Comparison of ENCODE assay signal across 19 cellular contexts in genomic region chr3:47783673-47784072, GRCh38. TPM values are rescaled to one million over a fixed set of nuclear protein-coding genes. Genes with fewer than 3 reads are reported as not detected.
DNase-seq lines count a peak whose midpoint lies in the region; ATAC-seq and TF ChIP-seq lines count a peak whose summit lies in the region.
"Had no signal": no experiment of that assay in that cellular context is flagged by ENCODE, and none has a peak within 500 bp of the region (broad histone marks: within the 10 kb centered on the region; RNA-seq: fewer than 3 reads in every experiment).

No MANE protein-coding gene starts in this region.

- H3K36me3 ChIP-seq in CD4-positive, alpha-beta memory T cell (ENCODE audit: insufficient read depth, low read length): no peaks in the 10 kb centered on the region
- H3K36me3 ChIP-seq in OCI-LY1 (ENCODE audit: insufficient read depth, low read length): peaks cover 16% of the 10 kb centered on the region

- no peak overlapping the region for H3K9ac ChIP-seq in OCI-LY1 (ENCODE audit: low read length)

- H3K9me3 Mint-ChIP-seq in CD4-positive, alpha-beta memory T cell: no peaks in the 10 kb centered on the region
- H3K9me3 Mint-ChIP-seq in natural killer cell: no peaks in the 10 kb centered on the region
- no peaks in the 10 kb centered on the region for H3K9me3 Mint-ChIP-seq in type B pancreatic cell
- H3K9me3 Mint-ChIP-seq in osteocyte (ENCODE audit: unreplicated experiment): no peaks in the 10 kb centered on the region
- H3K9me3 Mint-ChIP-seq: CD14-positive monocyte, GM23338 had no signal

- H2AFZ ChIP-seq in OCI-LY1 (ENCODE audit: low read length): no peak overlapping the region
- H2AFZ ChIP-seq: GM23338 had no signal

- POLR2A ChIA-PET in CD4-positive, alpha-beta memory T cell (lab: Charles Lee; ENCODE audit: partially characterized antibody): interaction anchor here (1.0 kb wide), 1 partner anchor 270 kb away, joined by 3 read pairs; the partner anchor contains the start of gene ELP6

- TF ChIP-seq CTCF in OCI-LY1 (IDR thresholded peaks at IDR 0.05; ENCODE audit: low read length) (no peak), natural killer cell (IDR thresholded peaks at IDR 0.05) (no peak), type B pancreatic cell (conservative IDR thresholded peaks at IDR 0.05) (no peak), osteocyte (IDR thresholded peaks at IDR 0.05) (no peak)

- intact Hi-C loops in CD4-positive, alpha-beta memory T cell (cut with micrococcal nuclease): loop anchor here (5.0 to 10.0 kb wide), 2 partner anchors 41 to 199 kb away; no protein-coding TSS in a partner anchor
- intact Hi-C loops in natural killer cell (cut with micrococcal nuclease): loop anchor here (5.0 kb wide), 1 partner anchor 746 kb away; no protein-coding TSS in a partner anchor
- intact Hi-C loops in sciatic nerve (cut with DNase I): no loop called here

- H3K9me2 ChIP-seq in OCI-LY1 (ENCODE audit: low read depth, low read length): no peaks in the 10 kb centered on the region

- peaks cover 0 to 14% of the 10 kb centered on the region in 2 donors for H3K36me3 Mint-ChIP-seq in CD4-positive, alpha-beta memory T cell
- no peaks in the 10 kb centered on the region for H3K36me3 Mint-ChIP-seq in natural killer cell
- H3K36me3 Mint-ChIP-seq in type B pancreatic cell: peaks cover 4% of the 10 kb centered on the region
- H3K36me3 Mint-ChIP-seq in osteocyte (ENCODE audit: unreplicated experiment): no peaks in the 10 kb centered on the region
- H3K36me3 Mint-ChIP-seq: CD14-positive monocyte had no signal

- H3K79me2 ChIP-seq in OCI-LY1 (ENCODE audit: insufficient read depth, low read length): peaks cover 29% of the 10 kb centered on the region

- H3F3A ChIP-seq in OCI-LY1 (ENCODE audit: insufficient read depth, low read length): no peaks in the 10 kb centered on the region

- H3K27me3 Mint-ChIP-seq in CD4-positive, alpha-beta memory T cell: no peaks in the 10 kb centered on the region
- H3K27me3 Mint-ChIP-seq in natural killer cell (ENCODE audit: low read depth in 2 of 2) (peaks cover 0 to 3% of the 10 kb centered on the region in 2 donors), type B pancreatic cell (no peaks in the 10 kb centered on the region), osteocyte (ENCODE audit: unreplicated experiment) (no peaks in the 10 kb centered on the region)

- 0 out of 2 replicates have a peak, but pooled peaks cover 4% of the 10 kb centered on the region for H4K20me1 ChIP-seq in OCI-LY1 (ENCODE audit: insufficient read depth, low read length)

- H3K4me1 ChIP-seq in CD4-positive, alpha-beta memory T cell (ENCODE audit: insufficient read depth, low read length): peaks cover 29% of the 10 kb centered on the region
- H3K4me1 ChIP-seq in OCI-LY1 (ENCODE audit: insufficient read depth, low read length, severe bottlenecking): peaks cover 36% of the 10 kb centered on the region

- no peak for ATAC-seq in natural killer cell
- ATAC-seq in sciatic nerve: no peak
- ATAC-seq: GM23338, Right ventricle myocardium inferior had no signal

- no peak overlapping the region for H3K4me3 ChIP-seq in CD4-positive, alpha-beta memory T cell (ENCODE audit: low read length in 2 of 2)
- no peak overlapping the region for H3K4me3 ChIP-seq in OCI-LY1 (ENCODE audit: low read depth, low read length, poor library complexity, severe bottlenecking)

- CTCF ChIA-PET in CD4-positive, alpha-beta memory T cell (lab: Charles Lee; ENCODE audit: partially characterized antibody): interaction anchor here (0.9 kb wide), 1 partner anchor 263 kb away, joined by 3 read pairs; no protein-coding TSS in a partner anchor

- peak overlapping the region in 4 of 7 donors; percentile 37 to 65 (median 46) for H3K27ac Mint-ChIP-seq in CD4-positive, alpha-beta memory T cell
- H3K27ac Mint-ChIP-seq in natural killer cell (no peak overlapping the region), type B pancreatic cell (peak overlapping the region; percentile 70), osteocyte (ENCODE audit: unreplicated experiment) (no peak overlapping the region)
- H3K27ac Mint-ChIP-seq: CD14-positive monocyte, GM23338 had no signal

- no peak for DNase-seq in CD4-positive, alpha-beta memory T cell
- no peak for DNase-seq in natural killer cell
- no peak for DNase-seq in type B pancreatic cell (ENCODE audit: extremely low spot score, unreplicated experiment)
- no peak for DNase-seq in NK-92 (lab: John Stamatoyannopoulos, UW; ENCODE audit: unreplicated experiment)
- DNase-seq in osteocyte (ENCODE audit: extremely low spot score, unreplicated experiment): no peak
- DNase-seq in sciatic nerve (ENCODE audit: low spot score): no peak
- DNase-seq: COR-L47, DMS 273 treated with DMSO at 0.1 percent for 48 hours, DND-41, HCEC 1CT, IMR-90, NCI-H1105, NCI-H1694 treated with DMSO at 0.1 percent for 48 hours, NCI-H226, NCI-H524 treated with DMSO at 0.1 percent for 48 hours had no signal

- H3K27ac ChIP-seq in CD4-positive, alpha-beta memory T cell (ENCODE audit: low read depth, low read length): no peak overlapping the region
- peak overlapping the region; percentile 89 for H3K27ac ChIP-seq in OCI-LY1 (ENCODE audit: low read depth, low read length, poor library complexity, severe bottlenecking)

- no peaks in the 10 kb centered on the region for H3K9me3 ChIP-seq in CD4-positive, alpha-beta memory T cell (ENCODE audit: control insufficient read depth in 1 of 2, low read length in 2 of 2)
- no peaks in the 10 kb centered on the region for H3K9me3 ChIP-seq in OCI-LY1 (ENCODE audit: low read length)

- H3K4me3 Mint-ChIP-seq in CD4-positive, alpha-beta memory T cell: peak overlapping the region in 1 of 8 donors; percentile 54
- H3K4me3 Mint-ChIP-seq in natural killer cell (peak overlapping the region; percentile 19), type B pancreatic cell (no peak overlapping the region), osteocyte (ENCODE audit: unreplicated experiment) (no peak overlapping the region)
- H3K4me3 Mint-ChIP-seq: CD14-positive monocyte had no signal

- H3K27me3 ChIP-seq in CD4-positive, alpha-beta memory T cell (ENCODE audit: insufficient read depth, low read length): no peaks in the 10 kb centered on the region
- H3K27me3 ChIP-seq in OCI-LY1 (ENCODE audit: insufficient read depth, low read length): no peaks in the 10 kb centered on the region

- 0 out of 2 replicates have a peak overlapping the region, but pooled peaks have one; percentile 86 for H3K4me2 ChIP-seq in OCI-LY1 (ENCODE audit: low read length)

- peaks cover 16 to 33% (median 22%) of the 10 kb centered on the region in 4 donors for H3K4me1 Mint-ChIP-seq in CD4-positive, alpha-beta memory T cell
- H3K4me1 Mint-ChIP-seq in natural killer cell: peaks cover 23% of the 10 kb centered on the region in 2 donors
- peaks cover 14% of the 10 kb centered on the region for H3K4me1 Mint-ChIP-seq in type B pancreatic cell (ENCODE audit: unreplicated experiment)
- peaks cover 23% of the 10 kb centered on the region for H3K4me1 Mint-ChIP-seq in osteocyte (ENCODE audit: unreplicated experiment)

RNA-seq across cellular contexts. Expression of gene SMARCC1, which starts 2.0 kb away (rescaled TPM):
- 100 to 1,000 TPM in 1 of 2 experiments, 10 to 100 TPM in 1; 85.7 to 101 TPM for total RNA-seq in CD4-positive, alpha-beta memory T cell
- 10 to 100 TPM; 29.5 to 59.6 TPM for polyA plus RNA-seq in CD4-positive, alpha-beta memory T cell
- total RNA-seq in natural killer cell (100 to 1,000 TPM in 2 of 3 donors, 10 to 100 TPM in 1; 96.1 to 108 (median 102) TPM), type B pancreatic cell (ENCODE audit: low replicate concordance) (147 and 200 TPM in 2 replicates), osteocyte (99.6 and 113 TPM in 2 replicates), sciatic nerve (77.0 TPM)

RNA-seq across cellular contexts. Expression of gene DHX30, which starts 19.3 kb away (rescaled TPM):
- 10 to 100 TPM; 86.5 to 93.0 TPM for total RNA-seq in CD4-positive, alpha-beta memory T cell
- 10 to 100 TPM; 31.3 to 49.0 TPM for polyA plus RNA-seq in CD4-positive, alpha-beta memory T cell
- total RNA-seq in natural killer cell (10 to 100 TPM; 72.0 to 83.4 (median 82.1) TPM), type B pancreatic cell (ENCODE audit: low replicate concordance) (64.2 and 99.5 TPM in 2 replicates), osteocyte (78.9 and 83.5 TPM in 2 replicates), sciatic nerve (57.2 TPM)

Comparison
In these comparisons a context has a peak if more than half of its experiments do, and no peak if none do; other contexts are left out.
1. H3K27ac Mint-ChIP-seq: peak in CD4-positive, alpha-beta memory T cell (4 of 7) and type B pancreatic cell (single experiment); none in natural killer cell (0 of 2) and osteocyte (single experiment).